In the genomic region with DNA sequence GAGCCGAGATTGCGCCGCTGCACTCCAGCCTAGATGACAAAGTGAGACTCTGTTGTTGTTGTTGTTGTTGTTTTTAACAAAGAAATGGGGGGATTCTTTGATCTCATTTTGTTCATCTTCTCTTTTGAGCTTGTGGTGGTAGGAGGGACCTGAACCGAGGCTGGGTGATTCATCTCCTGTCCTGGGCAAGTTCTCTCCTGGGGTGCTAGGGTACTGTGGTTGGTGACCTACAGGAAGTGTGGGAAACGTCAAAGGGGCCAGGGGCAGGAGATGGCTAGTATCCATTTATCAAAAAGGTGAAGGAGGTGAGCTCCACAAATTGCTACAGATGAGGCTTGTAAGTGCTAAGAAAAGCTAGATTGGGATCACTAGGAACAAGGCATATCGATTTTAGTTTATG, we compare ENCODE assay signal across 1 cellular context.
TF ChIP-seq lines count a peak whose summit lies in the region.

No MANE protein-coding gene starts in this region.

TF ChIP-seq in GM12878, 131 proteins besides CTCF, POLR2A, EP300 and RAD21 (continued from another document):
- TF ChIP-seq, protein P1, sequence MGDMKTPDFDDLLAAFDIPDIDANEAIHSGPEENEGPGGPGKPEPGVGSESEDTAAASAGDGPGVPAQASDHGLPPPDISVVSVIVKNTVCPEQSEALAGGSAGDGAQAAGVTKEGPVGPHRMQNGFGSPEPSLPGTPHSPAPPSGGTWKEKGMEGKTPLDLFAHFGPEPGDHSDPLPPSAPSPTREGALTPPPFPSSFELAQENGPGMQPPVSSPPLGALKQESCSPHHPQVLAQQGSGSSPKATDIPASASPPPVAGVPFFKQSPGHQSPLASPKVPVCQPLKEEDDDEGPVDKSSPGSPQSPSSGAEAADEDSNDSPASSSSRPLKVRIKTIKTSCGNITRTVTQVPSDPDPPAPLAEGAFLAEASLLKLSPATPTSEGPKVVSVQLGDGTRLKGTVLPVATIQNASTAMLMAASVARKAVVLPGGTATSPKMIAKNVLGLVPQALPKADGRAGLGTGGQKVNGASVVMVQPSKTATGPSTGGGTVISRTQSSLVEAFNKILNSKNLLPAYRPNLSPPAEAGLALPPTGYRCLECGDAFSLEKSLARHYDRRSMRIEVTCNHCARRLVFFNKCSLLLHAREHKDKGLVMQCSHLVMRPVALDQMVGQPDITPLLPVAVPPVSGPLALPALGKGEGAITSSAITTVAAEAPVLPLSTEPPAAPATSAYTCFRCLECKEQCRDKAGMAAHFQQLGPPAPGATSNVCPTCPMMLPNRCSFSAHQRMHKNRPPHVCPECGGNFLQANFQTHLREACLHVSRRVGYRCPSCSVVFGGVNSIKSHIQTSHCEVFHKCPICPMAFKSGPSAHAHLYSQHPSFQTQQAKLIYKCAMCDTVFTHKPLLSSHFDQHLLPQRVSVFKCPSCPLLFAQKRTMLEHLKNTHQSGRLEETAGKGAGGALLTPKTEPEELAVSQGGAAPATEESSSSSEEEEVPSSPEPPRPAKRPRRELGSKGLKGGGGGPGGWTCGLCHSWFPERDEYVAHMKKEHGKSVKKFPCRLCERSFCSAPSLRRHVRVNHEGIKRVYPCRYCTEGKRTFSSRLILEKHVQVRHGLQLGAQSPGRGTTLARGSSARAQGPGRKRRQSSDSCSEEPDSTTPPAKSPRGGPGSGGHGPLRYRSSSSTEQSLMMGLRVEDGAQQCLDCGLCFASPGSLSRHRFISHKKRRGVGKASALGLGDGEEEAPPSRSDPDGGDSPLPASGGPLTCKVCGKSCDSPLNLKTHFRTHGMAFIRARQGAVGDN (IDR thresholded peaks at IDR 0.05), result no peak
- TF ChIP-seq MYB (IDR thresholded peaks at IDR 0.05; ENCODE audit: borderline replicate concordance, low read depth, low read length) (no peak), TBL1XR1 (IDR thresholded peaks at IDR 0.05; ENCODE audit: low read depth, low read length) (no peak), ESRRA (IDR thresholded peaks at IDR 0.05; ENCODE audit: low read length) (no peak), SIX5 (IDR thresholded peaks at IDR 0.05; ENCODE audit: low read depth, low read length, severe bottlenecking) (no peak), HDGF (IDR thresholded peaks at IDR 0.05) (no peak), BMI1 (IDR thresholded peaks at IDR 0.05; ENCODE audit: borderline replicate concordance) (no peak), PAX5 (IDR thresholded peaks at IDR 0.05; ENCODE audit: borderline replicate concordance, low read depth, low read length) (no peak), SMAD5 (IDR thresholded peaks at IDR 0.05; ENCODE audit: low read depth) (no peak), CBX5 (IDR thresholded peaks at IDR 0.05; ENCODE audit: low read depth) (no peak), CHD1 (IDR thresholded peaks at IDR 0.05; ENCODE audit: low read depth, low read length) (no peak), EZH2 (IDR thresholded peaks at IDR 0.05; ENCODE audit: borderline replicate concordance, control insufficient read depth, low read depth, low read length) (no peak), PML (IDR thresholded peaks at IDR 0.05; ENCODE audit: low read length) (no peak), HCFC1 (IDR thresholded peaks at IDR 0.05; ENCODE audit: low read length) (no peak)
- TF ChIP-seq, protein P2, sequence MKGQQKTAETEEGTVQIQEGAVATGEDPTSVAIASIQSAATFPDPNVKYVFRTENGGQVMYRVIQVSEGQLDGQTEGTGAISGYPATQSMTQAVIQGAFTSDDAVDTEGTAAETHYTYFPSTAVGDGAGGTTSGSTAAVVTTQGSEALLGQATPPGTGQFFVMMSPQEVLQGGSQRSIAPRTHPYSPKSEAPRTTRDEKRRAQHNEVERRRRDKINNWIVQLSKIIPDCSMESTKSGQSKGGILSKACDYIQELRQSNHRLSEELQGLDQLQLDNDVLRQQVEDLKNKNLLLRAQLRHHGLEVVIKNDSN (IDR thresholded peaks at IDR 0.05; ENCODE audit: borderline replicate concordance, extremely low read length, insufficient read depth, low read depth, low read length), result no peak
- TF ChIP-seq, protein P3, sequence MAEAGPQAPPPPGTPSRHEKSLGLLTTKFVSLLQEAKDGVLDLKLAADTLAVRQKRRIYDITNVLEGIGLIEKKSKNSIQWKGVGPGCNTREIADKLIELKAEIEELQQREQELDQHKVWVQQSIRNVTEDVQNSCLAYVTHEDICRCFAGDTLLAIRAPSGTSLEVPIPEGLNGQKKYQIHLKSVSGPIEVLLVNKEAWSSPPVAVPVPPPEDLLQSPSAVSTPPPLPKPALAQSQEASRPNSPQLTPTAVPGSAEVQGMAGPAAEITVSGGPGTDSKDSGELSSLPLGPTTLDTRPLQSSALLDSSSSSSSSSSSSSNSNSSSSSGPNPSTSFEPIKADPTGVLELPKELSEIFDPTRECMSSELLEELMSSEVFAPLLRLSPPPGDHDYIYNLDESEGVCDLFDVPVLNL (IDR thresholded peaks at IDR 0.05; ENCODE audit: low read depth, low read length), result no peak
